8 cellular contexts compared by ENCODE assay signal in genomic region chr11:64745219-64745522, GRCh38.
DNase-seq lines count a peak whose midpoint lies in the region; ATAC-seq and TF ChIP-seq lines count a peak whose summit lies in the region.

No MANE protein-coding gene starts in this region.

- peaks cover 6% of the 10 kb centered on the region for H3K36me3 Mint-ChIP-seq in memory B cell
- H3K36me3 Mint-ChIP-seq in stimulated activated naive B cell treated with anti-CD40 and anti-IgM and Interleukin-4, amounts not matched to agents 10 μg/mL and 1 μg/mL and 100 μg/mL, for 72 hours: peaks cover 5 to 7% of the 10 kb centered on the region in 2 donors

- peak; percentile 36 for ATAC-seq in HG02759 (IDR thresholded peaks at IDR 0.05; ENCODE audit: unreplicated experiment)
- peak; percentile 50 for ATAC-seq in memory B cell (ENCODE audit: low read depth)
- peak; percentile 32 to 51 for ATAC-seq in stimulated activated naive B cell treated with anti-CD40 and anti-IgM and Interleukin-4, amounts not matched to agents 10 μg/mL and 1 μg/mL and 100 μg/mL, for 72 hours (replicated peaks)
- no peak for ATAC-seq in HG03520 (IDR thresholded peaks at IDR 0.05; ENCODE audit: unreplicated experiment)
- ATAC-seq in HG03025 (IDR thresholded peaks at IDR 0.05; ENCODE audit: low FRiP score, unreplicated experiment): no peak

- peak overlapping the region; percentile 35 for H3K4me3 ChIP-seq in brain microvascular endothelial cell (ENCODE audit: low read depth, low read length)

- in situ Hi-C loops in brain microvascular endothelial cell (cut with HindIII; ENCODE audit: low pct_ligation_motif_present, low sequenced_read_pairs): no loop called here

- peak overlapping the region; percentile 90 for H3K4me3 Mint-ChIP-seq in memory B cell
- H3K4me3 Mint-ChIP-seq in stimulated activated naive B cell treated with anti-CD40 and anti-IgM and Interleukin-4, amounts not matched to agents 10 μg/mL and 1 μg/mL and 100 μg/mL, for 72 hours: peak overlapping the region; percentile 88 to 94

- peaks cover 10% of the 10 kb centered on the region for H3K27me3 ChIP-seq in brain microvascular endothelial cell (replicated peaks)

- H3K36me3 ChIP-seq in brain microvascular endothelial cell (replicated peaks): no peaks in the 10 kb centered on the region

- no peak overlapping the region for H3K27ac ChIP-seq in brain microvascular endothelial cell

- H3K9me3 Mint-ChIP-seq in memory B cell: no peaks in the 10 kb centered on the region
- no peaks in the 10 kb centered on the region for H3K9me3 Mint-ChIP-seq in stimulated activated naive B cell treated with anti-CD40 and anti-IgM and Interleukin-4, amounts not matched to agents 10 μg/mL and 1 μg/mL and 100 μg/mL, for 72 hours

- H3K27ac Mint-ChIP-seq in memory B cell: peak overlapping the region; percentile 97
- H3K27ac Mint-ChIP-seq in stimulated activated naive B cell treated with anti-CD40 and anti-IgM and Interleukin-4, amounts not matched to agents 10 μg/mL and 1 μg/mL and 100 μg/mL, for 72 hours: peak overlapping the region; percentile 96

- DNase-seq in T-helper 9 cell (peak; percentile 75), brain microvascular endothelial cell (no peak), memory B cell (ENCODE audit: low spot score in 2 of 2) (peak in 1 of 2 donors; percentile 92), NCI-H2081 treated with DMSO at 0.1 percent for 48 hours (lab: John Stamatoyannopoulos, UW) (no peak)
- peak; percentile 73 for DNase-seq in stimulated activated naive B cell treated with anti-CD40 and anti-IgM and Interleukin-4, amounts not matched to agents 10 μg/mL and 1 μg/mL and 100 μg/mL, for 72 hours

- no peak for TF ChIP-seq CTCF in brain microvascular endothelial cell (IDR thresholded peaks at IDR 0.05; ENCODE audit: low read depth, low read length, missing control alignments)

- H3K4me1 Mint-ChIP-seq in memory B cell: peaks cover 32% of the 10 kb centered on the region
- peaks cover 35 to 60% of the 10 kb centered on the region in 2 donors for H3K4me1 Mint-ChIP-seq in stimulated activated naive B cell treated with anti-CD40 and anti-IgM and Interleukin-4, amounts not matched to agents 10 μg/mL and 1 μg/mL and 100 μg/mL, for 72 hours

- no peaks in the 10 kb centered on the region for H3K27me3 Mint-ChIP-seq in memory B cell
- H3K27me3 Mint-ChIP-seq in stimulated activated naive B cell treated with anti-CD40 and anti-IgM and Interleukin-4, amounts not matched to agents 10 μg/mL and 1 μg/mL and 100 μg/mL, for 72 hours: no peaks in the 10 kb centered on the region

Comparison
In these comparisons a context has a peak if more than half of its experiments do, and no peak if none do; other contexts are left out.
1. ATAC-seq: peak in HG02759 (single experiment), memory B cell (single experiment) and stimulated activated naive B cell treated with anti-CD40 and anti-IgM and Interleukin-4, amounts not matched to agents 10 μg/mL and 1 μg/mL and 100 μg/mL, for 72 hours (2 of 2); none in HG03520 (single experiment) and HG03025 (single experiment).
2. DNase-seq: peak in T-helper 9 cell (single experiment) and stimulated activated naive B cell treated with anti-CD40 and anti-IgM and Interleukin-4, amounts not matched to agents 10 μg/mL and 1 μg/mL and 100 μg/mL, for 72 hours (single experiment); none in brain microvascular endothelial cell (single experiment) and NCI-H2081 treated with DMSO at 0.1 percent for 48 hours (single experiment).